ENCODE assay signal across 1 cellular context in genomic region chr1:101733340-101733739, GRCh38.
TF ChIP-seq lines count a peak whose summit lies in the region.

No MANE protein-coding gene starts in this region.

TF ChIP-seq in HepG2, 621 proteins besides CTCF, POLR2A, EP300 and RAD21 (continued from another document):
- TF ChIP-seq IRF1 (CRISPR knock-in tag; IDR thresholded peaks at IDR 0.05; ENCODE audit: low read depth): no peak
- TF ChIP-seq ATF3 (CRISPR knock-in tag; IDR thresholded peaks at IDR 0.05): no peak
- TF ChIP-seq ASH2L (IDR thresholded peaks at IDR 0.05; ENCODE audit: insufficient read length, low read depth, low read length): no peak
- no peak for TF ChIP-seq THRA (CRISPR knock-in tag; IDR thresholded peaks at IDR 0.05; ENCODE audit: borderline replicate concordance)
- no peak for TF ChIP-seq KMT2B (CRISPR knock-in tag; IDR thresholded peaks at IDR 0.05)
- TF ChIP-seq ZFP36 (IDR thresholded peaks at IDR 0.05; ENCODE audit: borderline replicate concordance, low read depth, low read length, partially characterized antibody): no peak
- no peak for TF ChIP-seq FOXA3 (CRISPR knock-in tag; IDR thresholded peaks at IDR 0.05)
- TF ChIP-seq ZNF513 (CRISPR knock-in tag; conservative IDR thresholded peaks at IDR 0.05): no peak
- TF ChIP-seq SMC3 (IDR thresholded peaks at IDR 0.05; ENCODE audit: low read length): no peak
- peak; percentile 61 for TF ChIP-seq HNF4A (CRISPR knock-in tag; IDR thresholded peaks at IDR 0.05)
- no peak for TF ChIP-seq HINFP (CRISPR knock-in tag; IDR thresholded peaks at IDR 0.05; ENCODE audit: low read depth)
- TF ChIP-seq KLF12 (CRISPR knock-in tag; IDR thresholded peaks at IDR 0.05; ENCODE audit: borderline replicate concordance): no peak
- no peak for TF ChIP-seq SIN3B (IDR thresholded peaks at IDR 0.05; ENCODE audit: low read length)
- TF ChIP-seq ZNF597 (CRISPR knock-in tag; IDR thresholded peaks at IDR 0.05): no peak
- no peak for TF ChIP-seq CENPX (CRISPR knock-in tag; IDR thresholded peaks at IDR 0.05)
